Comparison of ENCODE assay signal across 11 cellular contexts in the genomic region with DNA sequence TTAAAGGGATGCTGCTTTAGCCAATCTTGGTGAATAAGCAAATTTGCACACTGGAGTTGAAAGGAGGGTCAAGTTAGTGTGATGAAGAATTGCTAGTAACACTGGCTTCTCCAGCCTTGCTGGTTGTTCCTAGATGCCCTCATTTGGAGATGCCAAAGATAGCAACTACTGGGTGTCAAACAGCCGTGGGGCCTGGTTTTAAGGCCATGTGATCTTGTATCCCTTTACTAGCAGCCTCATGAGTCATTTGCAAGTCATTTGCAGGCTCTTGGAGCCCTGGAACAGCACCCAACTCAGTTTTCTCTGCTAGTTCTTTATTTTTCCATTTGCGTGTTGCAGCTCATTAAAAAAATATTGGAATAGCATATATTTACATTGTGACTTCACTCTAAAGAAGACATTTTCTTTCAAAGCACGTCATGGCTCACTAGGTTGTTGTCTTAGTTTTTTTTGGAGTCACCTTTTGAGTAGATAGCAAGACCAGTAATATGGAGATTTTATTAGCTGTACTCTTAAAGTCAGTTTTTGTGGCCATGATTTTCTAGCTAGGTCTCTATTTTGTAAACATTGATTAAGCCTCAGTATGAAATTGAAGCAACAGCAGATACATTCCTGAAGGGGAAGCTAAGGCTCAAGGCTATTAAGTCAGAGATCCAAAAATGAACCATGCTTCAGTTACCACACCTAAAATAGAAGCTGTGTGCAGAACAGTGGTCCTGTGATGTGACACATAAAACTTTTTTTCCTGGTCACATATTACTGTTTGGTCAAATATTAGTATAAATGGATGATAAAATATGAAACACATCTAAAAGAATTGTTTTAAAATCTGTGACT. TPM values are rescaled to one million over a fixed set of nuclear protein-coding genes. Genes with fewer than 3 reads are reported as not detected.
A peak's percentile ranks its signal among the peaks of the same experiment; 100 is the strongest.
DNase-seq lines count a peak whose midpoint lies in the region; ATAC-seq and TF ChIP-seq lines count a peak whose summit lies in the region.
"Had no signal": no experiment of that assay in that cellular context is flagged by ENCODE, and none has a peak within 500 bp of the region (broad histone marks: within the 10 kb centered on the region; RNA-seq: fewer than 3 reads in every experiment).

No MANE protein-coding gene starts in this region.

- peaks cover 14% of the 10 kb centered on the region for H3K36me3 Mint-ChIP-seq in natural killer cell treated with Interleukin-12 subunit alpha and Interleukin-12 subunit beta and Interleukin-15 and Interleukin-18, amount 100 ng/mL, for 72 hours
- H3K36me3 Mint-ChIP-seq: memory B cell had no signal

- H3K4me1 Mint-ChIP-seq in natural killer cell treated with Interleukin-12 subunit alpha and Interleukin-12 subunit beta and Interleukin-15 and Interleukin-18, amount 100 ng/mL, for 72 hours (ENCODE audit: low read depth in 2 of 2): no peaks in the 10 kb centered on the region
- H3K4me1 Mint-ChIP-seq: memory B cell had no signal

- no peak for TF ChIP-seq CTCF in retinal pigment epithelial cell (conservative IDR thresholded peaks at IDR 0.05; ENCODE audit: low read depth, low read length)

- TF ChIP-seq POLR2A in GM18505 (IDR thresholded peaks at IDR 0.05; ENCODE audit: borderline replicate concordance, extremely low read depth, insufficient read depth, insufficient read length): no peak

- H3K9me3 Mint-ChIP-seq in natural killer cell treated with Interleukin-12 subunit alpha and Interleukin-12 subunit beta and Interleukin-15 and Interleukin-18, amount 100 ng/mL, for 72 hours: no peaks in the 10 kb centered on the region
- H3K9me3 Mint-ChIP-seq: memory B cell had no signal

- no peaks in the 10 kb centered on the region for H3K27me3 ChIP-seq in SJSA1 (replicated peaks)

- no peaks in the 10 kb centered on the region for H3K27me3 Mint-ChIP-seq in natural killer cell treated with Interleukin-12 subunit alpha and Interleukin-12 subunit beta and Interleukin-15 and Interleukin-18, amount 100 ng/mL, for 72 hours
- H3K27me3 Mint-ChIP-seq: memory B cell had no signal

- no peaks in the 10 kb centered on the region for H3K9me3 ChIP-seq in SJSA1 (replicated peaks)

- H3K36me3 ChIP-seq in SJSA1: peaks cover 5% of the 10 kb centered on the region; the same call in 1 of the 2 replicates

- no peak overlapping the region for H3K27ac Mint-ChIP-seq in natural killer cell treated with Interleukin-12 subunit alpha and Interleukin-12 subunit beta and Interleukin-15 and Interleukin-18, amount 100 ng/mL, for 72 hours
- H3K27ac Mint-ChIP-seq: memory B cell had no signal

- H3K4me3 Mint-ChIP-seq in natural killer cell treated with Interleukin-12 subunit alpha and Interleukin-12 subunit beta and Interleukin-15 and Interleukin-18, amount 100 ng/mL, for 72 hours: no peak overlapping the region
- H3K4me3 Mint-ChIP-seq: memory B cell had no signal

- peaks cover 47% of the 10 kb centered on the region for H3K4me1 ChIP-seq in SJSA1 (replicated peaks)

- no peak overlapping the region for H3K4me3 ChIP-seq in SJSA1
- H3K4me3 ChIP-seq in retinal pigment epithelial cell (ENCODE audit: low read length): no peak overlapping the region

- no peak for ATAC-seq in GM21619 (IDR thresholded peaks at IDR 0.05; ENCODE audit: unreplicated experiment)
- no peak for ATAC-seq in GM18505 (IDR thresholded peaks at IDR 0.05; ENCODE audit: unreplicated experiment)
- no peak for ATAC-seq in HG03097 (IDR thresholded peaks at IDR 0.05; ENCODE audit: low FRiP score, unreplicated experiment)
- ATAC-seq in natural killer cell treated with Interleukin-12 subunit alpha and Interleukin-12 subunit beta and Interleukin-15 and Interleukin-18, amount 100 ng/mL, for 72 hours: no peak

- peak; percentile 72 for DNase-seq in GM03348 (ENCODE audit: low spot score)
- DNase-seq in SJSA1 (ENCODE audit: low read depth in 1 of 2, low spot score in 2 of 2): peak; percentile 73 to 78
- peak; percentile 85 for DNase-seq in fibroblast of the conjunctiva (ENCODE audit: low read depth)
- DNase-seq in retinal pigment epithelial cell (ENCODE audit: low read depth): peak; percentile 88
- no peak for DNase-seq in natural killer cell treated with Interleukin-12 subunit alpha and Interleukin-12 subunit beta and Interleukin-15 and Interleukin-18, amount 100 ng/mL, for 72 hours (ENCODE audit: low spot score)
- DNase-seq: activated CD8-positive, alpha-beta memory T cell treated with anti-CD3 and anti-CD28 coated beads, Interleukin-2, amount 50 U/mL, for 48 hours had no signal

- H3K27ac ChIP-seq in SJSA1: peak overlapping the region; percentile 47
- H3K27ac ChIP-seq: KMS-11 had no signal

RNA-seq across cellular contexts. Expression of a gene that starts 1.3 kb away (rescaled TPM):
- 0.09 and 0.39 TPM in 2 replicates for total RNA-seq in SJSA1 (2014; rRNA removed; shearing (Covaris generic))
- 1 to 10 TPM; 1.6 to 2.4 TPM for total RNA-seq in natural killer cell treated with Interleukin-12 subunit alpha and Interleukin-12 subunit beta and Interleukin-15 and Interleukin-18, amount 100 ng/mL, for 72 hours

RNA-seq across cellular contexts. Expression of a gene that starts 31.8 kb away (rescaled TPM):
- 86.7 and 89.6 TPM in 2 replicates for total RNA-seq in SJSA1 (2014; rRNA removed; shearing (Covaris generic))
- total RNA-seq in natural killer cell treated with Interleukin-12 subunit alpha and Interleukin-12 subunit beta and Interleukin-15 and Interleukin-18, amount 100 ng/mL, for 72 hours: 10 to 100 TPM; 67.2 to 77.4 TPM
